8 cellular contexts compared by ENCODE assay signal in the genomic region with DNA sequence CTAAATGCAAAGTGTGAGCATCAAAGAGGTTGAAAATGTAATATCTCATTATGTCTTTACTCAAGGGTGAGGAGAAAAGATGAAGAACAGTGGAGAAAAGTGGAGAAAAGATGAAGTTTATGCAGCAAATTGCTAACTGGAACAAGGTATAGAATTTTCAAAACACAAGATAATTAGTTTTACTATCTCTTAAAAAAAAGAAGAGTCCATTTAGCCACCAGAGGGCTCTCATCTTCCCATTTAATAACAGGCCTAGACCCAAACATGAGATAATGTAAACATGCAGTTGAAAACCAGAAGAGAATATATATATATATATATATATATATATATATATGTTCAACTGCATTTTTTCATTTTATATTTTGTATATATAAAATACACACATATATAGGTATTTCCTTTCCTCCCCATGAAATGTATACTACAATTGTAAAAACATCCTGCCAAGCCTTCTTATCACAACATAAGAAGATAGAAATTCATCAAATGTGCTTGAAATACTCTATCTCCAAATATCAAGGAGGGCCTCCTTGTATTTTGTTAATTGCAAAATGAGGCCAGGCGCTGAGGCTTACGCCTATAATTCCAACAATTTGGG.
DNase-seq lines count a peak whose midpoint lies in the region; ATAC-seq and TF ChIP-seq lines count a peak whose summit lies in the region.

No MANE protein-coding gene starts in this region.

- TF ChIP-seq CTCF in cardiac fibroblast (IDR thresholded peaks at IDR 0.05; ENCODE audit: low read depth, low read length), result peak; percentile 44

- no peak overlapping the region for H3K4me3 ChIP-seq in cardiac fibroblast (replicated peaks in 1 of 2; ENCODE audit: low read depth in 2 of 2, low read length in 2 of 2)

- no peaks in the 10 kb centered on the region for H3K9me3 Mint-ChIP-seq in activated naive CD4-positive, alpha-beta T cell treated with anti-CD3 and anti-CD28 coated beads, Interleukin-2, amount 10 ng/mL, durations not matched to agents 7 days and 5 days

- DNase-seq in stimulated activated CD4-positive, alpha-beta T cell treated with anti-CD3 and anti-CD28 coated beads, Interleukin-4, amount 100 ng/mL, for 24 hours, result peak; percentile 21
- no peak for DNase-seq in stimulated activated CD4-positive, alpha-beta T cell treated with anti-CD3 and anti-CD28 coated beads, Interleukin-1b, Interleukin-23, amount 100 ng/mL, for 48 hours
- DNase-seq in NCI-H774 (lab: John Stamatoyannopoulos, UW), result peak; percentile 14
- DNase-seq in cardiac fibroblast (ENCODE audit: low read depth in 2 of 2), result peak; percentile 78 to 80
- peak; percentile 17 for DNase-seq in midbrain (lab: John Stamatoyannopoulos, UW)
- DNase-seq in activated naive CD4-positive, alpha-beta T cell treated with anti-CD3 and anti-CD28 coated beads, Interleukin-2, amount 10 ng/mL, durations not matched to agents 7 days and 5 days, result no peak
- no peak for DNase-seq in activated CD4-positive, alpha-beta T cell treated with anti-CD3 and anti-CD28 coated beads, Interleukin-2, amount 50 U/mL, for 48 hours

- H3K4me3 Mint-ChIP-seq in activated naive CD4-positive, alpha-beta T cell treated with anti-CD3 and anti-CD28 coated beads, Interleukin-2, amount 10 ng/mL, durations not matched to agents 7 days and 5 days, result no peak overlapping the region

- H3K4me1 Mint-ChIP-seq in activated naive CD4-positive, alpha-beta T cell treated with anti-CD3 and anti-CD28 coated beads, Interleukin-2, amount 10 ng/mL, durations not matched to agents 7 days and 5 days, result no peaks in the 10 kb centered on the region

- no peaks in the 10 kb centered on the region for H3K27me3 Mint-ChIP-seq in activated naive CD4-positive, alpha-beta T cell treated with anti-CD3 and anti-CD28 coated beads, Interleukin-2, amount 10 ng/mL, durations not matched to agents 7 days and 5 days

- no peak overlapping the region for H3K27ac Mint-ChIP-seq in activated naive CD4-positive, alpha-beta T cell treated with anti-CD3 and anti-CD28 coated beads, Interleukin-2, amount 10 ng/mL, durations not matched to agents 7 days and 5 days

- ATAC-seq in GM18861 (IDR thresholded peaks at IDR 0.05; ENCODE audit: unreplicated experiment), result no peak

- CTCF ChIA-PET in activated naive CD4-positive, alpha-beta T cell treated with anti-CD3 and anti-CD28 coated beads, Interleukin-2, amount 10 ng/mL, durations not matched to agents 7 days and 5 days (lab: Charles Lee), result interaction anchor here (0.7 to 2.7 kb wide), 4 partner anchors 45 to 589 kb away, joined by 3 to 10 read pairs (median 4); a partner anchor contains a TSS

- no peaks in the 10 kb centered on the region for H3K36me3 Mint-ChIP-seq in activated naive CD4-positive, alpha-beta T cell treated with anti-CD3 and anti-CD28 coated beads, Interleukin-2, amount 10 ng/mL, durations not matched to agents 7 days and 5 days

Comparison
In these comparisons a context has a peak if more than half of its experiments do, and no peak if none do; other contexts are left out.
1. DNase-seq: peak in stimulated activated CD4-positive, alpha-beta T cell treated with anti-CD3 and anti-CD28 coated beads, Interleukin-4, amount 100 ng/mL, for 24 hours (single experiment), NCI-H774 (single experiment), cardiac fibroblast (2 of 2) and midbrain (single experiment); none in stimulated activated CD4-positive, alpha-beta T cell treated with anti-CD3 and anti-CD28 coated beads, Interleukin-1b, Interleukin-23, amount 100 ng/mL, for 48 hours (single experiment), activated naive CD4-positive, alpha-beta T cell treated with anti-CD3 and anti-CD28 coated beads, Interleukin-2, amount 10 ng/mL, durations not matched to agents 7 days and 5 days (single experiment) and activated CD4-positive, alpha-beta T cell treated with anti-CD3 and anti-CD28 coated beads, Interleukin-2, amount 50 U/mL, for 48 hours (0 of 2).